In genomic region chr2:28606986-28607441, GRCh38 we compare ENCODE assay signal across 9 cellular contexts.
A peak's percentile ranks its signal among the peaks of the same experiment; 100 is the strongest.
DNase-seq lines count a peak whose midpoint lies in the region; ATAC-seq and TF ChIP-seq lines count a peak whose summit lies in the region.
"Had no signal": no experiment of that assay in that cellular context is flagged by ENCODE, and none has a peak within 500 bp of the region (broad histone marks: within the 10 kb centered on the region; RNA-seq: fewer than 3 reads in every experiment).

No MANE protein-coding gene starts in this region.

- CTCF ChIA-PET in activated naive CD4-positive, alpha-beta T cell treated with anti-CD3 and anti-CD28 coated beads for 36 hours (lab: Charles Lee): interaction anchor here (5.2 kb wide), 1 partner anchor 12 kb away, joined by 32 read pairs; no protein-coding TSS in a partner anchor

- H3F3A ChIP-seq in GM23338 (replicated peaks; ENCODE audit: low read depth): no peaks in the 10 kb centered on the region

- H3K4me3 Mint-ChIP-seq in GM23338 (no peak overlapping the region; the same call in 2 of the 3 replicates), T-helper 17 cell (no peak overlapping the region), glutamatergic neuron (ENCODE audit: unreplicated experiment) (peak overlapping the region; percentile 37)
- H3K4me3 Mint-ChIP-seq in activated naive CD4-positive, alpha-beta T cell treated with anti-CD3 and anti-CD28 coated beads for 36 hours: no peak overlapping the region

- no peaks in the 10 kb centered on the region; the same call in 2 of the 3 replicates for H3K9me3 Mint-ChIP-seq in GM23338
- peaks cover 3% of the 10 kb centered on the region for H3K9me3 Mint-ChIP-seq in glutamatergic neuron (ENCODE audit: unreplicated experiment)
- H3K9me3 Mint-ChIP-seq in activated naive CD4-positive, alpha-beta T cell treated with anti-CD3 and anti-CD28 coated beads for 36 hours: no peaks in the 10 kb centered on the region

- peak overlapping the region; percentile 72; the same call in 1 of the 2 replicates for H2AFZ ChIP-seq in GM23338

- peak; percentile 81 for ATAC-seq in GM23338
- no peak for ATAC-seq in T-helper 17 cell
- no peak for ATAC-seq in HG02759 (IDR thresholded peaks at IDR 0.05; ENCODE audit: unreplicated experiment)

- H3K36me3 Mint-ChIP-seq in GM23338 (ENCODE audit: low read depth): no peaks in the 10 kb centered on the region
- H3K36me3 Mint-ChIP-seq in T-helper 17 cell (ENCODE audit: low read depth): peaks cover 2% of the 10 kb centered on the region
- no peaks in the 10 kb centered on the region for H3K36me3 Mint-ChIP-seq in glutamatergic neuron (ENCODE audit: unreplicated experiment)
- no peaks in the 10 kb centered on the region for H3K36me3 Mint-ChIP-seq in activated naive CD4-positive, alpha-beta T cell treated with anti-CD3 and anti-CD28 coated beads for 36 hours (ENCODE audit: low read depth)

- no peaks in the 10 kb centered on the region for H3K36me3 ChIP-seq in GM23338 (ENCODE audit: insufficient read depth)
- no peaks in the 10 kb centered on the region for H3K36me3 ChIP-seq in sigmoid colon
- H3K36me3 ChIP-seq: breast epithelium had no signal

- no peaks in the 10 kb centered on the region for H4K20me1 ChIP-seq in GM23338 (replicated peaks; ENCODE audit: insufficient read depth)

- TF ChIP-seq CTCF in GM23338 (conservative IDR thresholded peaks at IDR 0.05; ENCODE audit: low read depth in 2 of 2): peak in 1 of 2 experiments; percentile 76; a peak in 3 of 4 replicates
- TF ChIP-seq CTCF in glutamatergic neuron (IDR thresholded peaks at IDR 0.05; ENCODE audit: partially characterized antibody, unreplicated experiment): no peak
- TF ChIP-seq CTCF in sigmoid colon (IDR thresholded peaks at IDR 0.05): no peak

- H3K79me2 ChIP-seq in GM23338 (replicated peaks; ENCODE audit: insufficient read depth): no peaks in the 10 kb centered on the region

- H3K27me3 Mint-ChIP-seq in GM23338 (ENCODE audit: insufficient read depth, low read depth, poor library complexity) (peaks cover 6% of the 10 kb centered on the region), T-helper 17 cell (no peaks in the 10 kb centered on the region), glutamatergic neuron (ENCODE audit: unreplicated experiment) (peaks cover 2% of the 10 kb centered on the region)
- H3K27me3 Mint-ChIP-seq in activated naive CD4-positive, alpha-beta T cell treated with anti-CD3 and anti-CD28 coated beads for 36 hours (ENCODE audit: low read depth): no peaks in the 10 kb centered on the region

- TF ChIP-seq POLR2A in sigmoid colon (IDR thresholded peaks at IDR 0.05): peak in 1 of 2 donors; percentile 5

- H3K27me3 ChIP-seq in GM23338 (ENCODE audit: insufficient read depth) (no peaks in the 10 kb centered on the region), sigmoid colon (no peaks in the 10 kb centered on the region)
- H3K27me3 ChIP-seq: breast epithelium had no signal

- no peak overlapping the region; the same call in 1 of the 2 replicates for H3K27ac Mint-ChIP-seq in GM23338
- peak overlapping the region; percentile 90 for H3K27ac Mint-ChIP-seq in T-helper 17 cell
- H3K27ac Mint-ChIP-seq in glutamatergic neuron (ENCODE audit: unreplicated experiment): no peak overlapping the region
- no peak overlapping the region for H3K27ac Mint-ChIP-seq in activated naive CD4-positive, alpha-beta T cell treated with anti-CD3 and anti-CD28 coated beads for 36 hours

- H3K4me2 ChIP-seq in GM23338: no peak overlapping the region

- 63% methylated on average over 5 of the region's 5 CpGs for WGBS in sigmoid colon, 2 donors

- H3K4me1 ChIP-seq in GM23338 (ENCODE audit: insufficient read depth): no peaks in the 10 kb centered on the region
- H3K4me1 ChIP-seq in sigmoid colon: peaks cover 0 to 40% (median 36%) of the 10 kb centered on the region in 4 donors
- H3K4me1 ChIP-seq: breast epithelium had no signal

- no peaks in the 10 kb centered on the region for H3K9me3 ChIP-seq in T-helper 17 cell (ENCODE audit: control insufficient read depth, low read length, poor library complexity, severe bottlenecking)
- H3K9me3 ChIP-seq in sigmoid colon: no peaks in the 10 kb centered on the region
- H3K9me3 ChIP-seq: breast epithelium had no signal

- H3K4me3 ChIP-seq in GM23338 (no peak overlapping the region), sigmoid colon (no peak overlapping the region)
- H3K4me3 ChIP-seq: breast epithelium had no signal

- intact Hi-C loops in sigmoid colon (cut with DNase I): no loop called here
- intact Hi-C loops in activated naive CD4-positive, alpha-beta T cell treated with anti-CD3 and anti-CD28 coated beads for 36 hours (cut with micrococcal nuclease): no loop called here

- no peak overlapping the region for H3K27ac ChIP-seq in GM23338 (ENCODE audit: low read depth)
- H3K27ac ChIP-seq in sigmoid colon: peak overlapping the region; percentile 83 to 94 (median 87)

- peak in 1 of 4 donors; percentile 49 for TF ChIP-seq EP300 in sigmoid colon (IDR thresholded peaks at IDR 0.05)

- no peaks in the 10 kb centered on the region for H3K9me2 ChIP-seq in GM23338 (ENCODE audit: insufficient read depth)

- H3K4me1 Mint-ChIP-seq in GM23338: peaks cover 20% of the 10 kb centered on the region
- H3K4me1 Mint-ChIP-seq in T-helper 17 cell: peaks cover 12% of the 10 kb centered on the region
- H3K4me1 Mint-ChIP-seq in glutamatergic neuron (ENCODE audit: low read depth, unreplicated experiment): peaks cover 16% of the 10 kb centered on the region
- H3K4me1 Mint-ChIP-seq in activated naive CD4-positive, alpha-beta T cell treated with anti-CD3 and anti-CD28 coated beads for 36 hours (ENCODE audit: low read depth): peaks cover 27% of the 10 kb centered on the region

- DNase-seq in GM23338 (ENCODE audit: low spot score) (peak; percentile 44), T-helper 17 cell (no peak), glutamatergic neuron (no peak), sigmoid colon (peak; percentile 82), NCI-H1048 (lab: John Stamatoyannopoulos, UW) (no peak)
- no peak for DNase-seq in activated naive CD4-positive, alpha-beta T cell treated with anti-CD3 and anti-CD28 coated beads for 36 hours
- no peak for DNase-seq in effector CD4-positive, alpha-beta T cell

TF ChIP-seq in GM23338, 12 proteins besides CTCF, POLR2A, EP300 and RAD21 (continues in another document):
- TF ChIP-seq ZNF462 (CRISPR knock-in tag; IDR thresholded peaks at IDR 0.05) (no peak), ZNF331 (CRISPR knock-in tag; IDR thresholded peaks at IDR 0.05; ENCODE audit: low read depth) (no peak)

Comparison
In these comparisons a context has a peak if more than half of its experiments do, and no peak if none do; other contexts are left out.
1. DNase-seq: peak in GM23338 (single experiment) and sigmoid colon (single experiment); none in T-helper 17 cell (0 of 3), glutamatergic neuron (single experiment), activated naive CD4-positive, alpha-beta T cell treated with anti-CD3 and anti-CD28 coated beads for 36 hours (single experiment), effector CD4-positive, alpha-beta T cell (single experiment) and NCI-H1048 (single experiment).